In the genomic region with DNA sequence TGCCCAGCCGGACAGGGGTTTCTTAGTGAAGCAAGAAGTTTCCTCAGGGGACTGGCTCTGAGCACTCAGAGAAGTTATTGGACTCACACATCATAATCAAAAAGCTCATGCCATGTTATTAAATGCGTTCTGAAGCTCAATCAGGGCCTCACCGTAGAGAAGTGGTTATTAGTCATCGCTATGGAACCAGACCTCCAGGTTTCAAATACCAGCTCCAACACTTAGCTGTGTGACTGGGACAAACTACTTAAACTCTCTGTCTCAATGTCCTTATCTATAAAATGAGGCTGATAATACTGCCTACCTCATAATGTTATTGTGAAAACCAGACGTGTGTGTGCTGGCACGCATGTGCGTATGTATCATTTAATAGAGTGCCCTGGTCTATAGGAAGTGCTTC, we compare ENCODE assay signal across 20 cellular contexts. TPM values are rescaled to one million over a fixed set of nuclear protein-coding genes. Genes with fewer than 3 reads are reported as not detected.
DNase-seq lines count a peak whose midpoint lies in the region; TF ChIP-seq lines count a peak whose summit lies in the region.
"Had no signal": no experiment of that assay in that cellular context is flagged by ENCODE, and none has a peak within 500 bp of the region (broad histone marks: within the 10 kb centered on the region; RNA-seq: fewer than 3 reads in every experiment).

No MANE protein-coding gene starts in this region.

- H3K4me2 ChIP-seq in hepatocyte, result no peak overlapping the region

- DNase-seq in BE2C (peak; percentile 15), M059J (ENCODE audit: low read depth) (peak; percentile 46), hepatocyte (ENCODE audit: low spot score) (no peak), HPDE6-E6E7 (ENCODE audit: extremely low spot score) (no peak), HuH-7 (ENCODE audit: low spot score) (no peak)
- DNase-seq in activated CD8-positive, alpha-beta memory T cell treated with anti-CD3 and anti-CD28 coated beads, Interleukin-2, amount 50 U/mL, for 48 hours, result no peak
- DNase-seq: activated naive CD4-positive, alpha-beta T cell treated with anti-CD3 and anti-CD28 coated beads, Interleukin-2, amount 10 ng/mL, durations not matched to agents 7 days and 5 days; dorsolateral prefrontal cortex; erythroblast; left lung; NCI-H1417; NCI-H2171; NCI-H82; pancreas; stimulated activated CD4-positive, alpha-beta T cell treated with anti-CD3 and anti-CD28 coated beads, Interleukin-2, amount 100 ng/mL, for 48 hours; T1000 had no signal

- H2AFZ ChIP-seq in hepatocyte, result no peak overlapping the region

- TF ChIP-seq CTCF in BE2C (IDR thresholded peaks at IDR 0.05; ENCODE audit: low read depth, low read length), result no peak
- TF ChIP-seq CTCF in hepatocyte (IDR thresholded peaks at IDR 0.05; ENCODE audit: poor library complexity), result no peak

- H3K9me3 ChIP-seq in BE2C (no peaks in the 10 kb centered on the region), hepatocyte (ENCODE audit: low read depth) (no peaks in the 10 kb centered on the region)
- H3K9me3 ChIP-seq: breast epithelium, left lung, pancreas, suprapubic skin had no signal

- WGBS in hepatocyte (ENCODE audit: low lambda C conversion rate, missing lambda C conversion rate), result 89% methylated on average over 7 of the region's 7 CpGs

- H3K27ac ChIP-seq in hepatocyte, result peak overlapping the region; percentile 57
- H3K27ac ChIP-seq: breast epithelium, dorsolateral prefrontal cortex, left lung, pancreas, SK-N-MC, suprapubic skin had no signal

- peaks cover 10% of the 10 kb centered on the region for H4K20me1 ChIP-seq in hepatocyte (ENCODE audit: insufficient read depth, poor library complexity, severe bottlenecking)

- peaks cover 13% of the 10 kb centered on the region for H3K79me2 ChIP-seq in hepatocyte

- H3K36me3 ChIP-seq in BE2C (no peaks in the 10 kb centered on the region), hepatocyte (replicated peaks; ENCODE audit: insufficient read depth, low read depth) (no peaks in the 10 kb centered on the region)
- H3K36me3 ChIP-seq: breast epithelium had no signal

- H3K27me3 ChIP-seq in BE2C, result no peaks in the 10 kb centered on the region
- no peaks in the 10 kb centered on the region for H3K27me3 ChIP-seq in hepatocyte
- H3K27me3 ChIP-seq: breast epithelium, dorsolateral prefrontal cortex, left lung, pancreas, suprapubic skin had no signal

- H3K4me3 ChIP-seq in BE2C (ENCODE audit: low read depth, low read length) (no peak overlapping the region), hepatocyte (no peak overlapping the region)
- H3K4me3 ChIP-seq: breast epithelium, dorsolateral prefrontal cortex, left lung, pancreas, SK-N-MC, suprapubic skin had no signal

- H3K4me1 ChIP-seq in BE2C, result peaks cover 6% of the 10 kb centered on the region; the same call in 1 of the 2 replicates
- peaks cover 19% of the 10 kb centered on the region for H3K4me1 ChIP-seq in hepatocyte (ENCODE audit: insufficient read depth)
- H3K4me1 ChIP-seq: breast epithelium, pancreas had no signal

- no peaks in the 10 kb centered on the region for H3K9me2 ChIP-seq in hepatocyte (replicated peaks; ENCODE audit: insufficient read depth)

RNA-seq across cellular contexts. Expression of gene STAT6, which starts 7.3 kb away (rescaled TPM):
- polyA plus RNA-seq in BE2C (2012; ENCODE audit: insufficient read depth, insufficient read length, low read depth), result 1.6 TPM
- total RNA-seq in M059J (2014; rRNA removed; shearing (Covaris generic)), result not detected in 2 replicates
- total RNA-seq in hepatocyte, result 76.7 and 78.9 TPM in 2 replicates
- polyA plus RNA-seq in hepatocyte, result 80.0 and 101 TPM in 2 replicates

RNA-seq across cellular contexts. Expression of gene NAB2, which starts 14.9 kb away (rescaled TPM):
- polyA plus RNA-seq in BE2C (2012; ENCODE audit: insufficient read depth, insufficient read length, low read depth), result 24.8 TPM
- 11.0 and 18.9 TPM in 2 replicates for total RNA-seq in M059J (2014; rRNA removed; shearing (Covaris generic))
- 21.9 and 24.8 TPM in 2 replicates for total RNA-seq in hepatocyte
- polyA plus RNA-seq in hepatocyte, result 12.3 and 12.9 TPM in 2 replicates

RNA-seq across cellular contexts. Expression of gene LRP1, which starts 24.4 kb away (rescaled TPM):
- polyA plus RNA-seq in BE2C (2012; ENCODE audit: insufficient read depth, insufficient read length, low read depth), result 6.4 TPM
- total RNA-seq in M059J (2014; rRNA removed; shearing (Covaris generic)), result 8.5 and 24.9 TPM in 2 replicates
- total RNA-seq in hepatocyte, result 48.5 and 76.8 TPM in 2 replicates
- 47.8 and 57.6 TPM in 2 replicates for polyA plus RNA-seq in hepatocyte

RNA-seq across cellular contexts. Expression of gene NEMP1, which starts 25.3 kb away (rescaled TPM):
- 5.8 TPM for polyA plus RNA-seq in BE2C (2012; ENCODE audit: insufficient read depth, insufficient read length, low read depth)
- total RNA-seq in M059J (2014; rRNA removed; shearing (Covaris generic)), result 18.1 and 30.3 TPM in 2 replicates
- 8.3 and 9.3 TPM in 2 replicates for total RNA-seq in hepatocyte
- 3.0 and 6.2 TPM in 2 replicates for polyA plus RNA-seq in hepatocyte

RNA-seq across cellular contexts. Expression of gene LRP1-AS, which starts 43.6 kb away (rescaled TPM):
- not detected for polyA plus RNA-seq in BE2C (2012; ENCODE audit: insufficient read depth, insufficient read length, low read depth)
- not detected in 2 replicates for total RNA-seq in M059J (2014; rRNA removed; shearing (Covaris generic))
- total RNA-seq in hepatocyte, result not detected in 2 replicates
- 0.59 TPM in 1 of 2 replicates, not detected in the other for polyA plus RNA-seq in hepatocyte
- total RNA-seq: breast epithelium, HT-29, left lung, pancreas, suprapubic skin had no signal
- polyA plus RNA-seq: pancreas had no signal

Comparison
In these comparisons a context has a peak if more than half of its experiments do, and no peak if none do; other contexts are left out.
1. DNase-seq: peak in BE2C (single experiment) and M059J (single experiment); none in hepatocyte (single experiment), activated CD8-positive, alpha-beta memory T cell treated with anti-CD3 and anti-CD28 coated beads, Interleukin-2, amount 50 U/mL, for 48 hours (single experiment), HPDE6-E6E7 (single experiment) and HuH-7 (single experiment).
2. RNA of gene STAT6, which starts 7.3 kb away (total RNA-seq): 76.7 to 78.9 TPM in hepatocyte; not detected in M059J; every median in the first group is over 10 times any median in the second.